In the genomic region with DNA sequence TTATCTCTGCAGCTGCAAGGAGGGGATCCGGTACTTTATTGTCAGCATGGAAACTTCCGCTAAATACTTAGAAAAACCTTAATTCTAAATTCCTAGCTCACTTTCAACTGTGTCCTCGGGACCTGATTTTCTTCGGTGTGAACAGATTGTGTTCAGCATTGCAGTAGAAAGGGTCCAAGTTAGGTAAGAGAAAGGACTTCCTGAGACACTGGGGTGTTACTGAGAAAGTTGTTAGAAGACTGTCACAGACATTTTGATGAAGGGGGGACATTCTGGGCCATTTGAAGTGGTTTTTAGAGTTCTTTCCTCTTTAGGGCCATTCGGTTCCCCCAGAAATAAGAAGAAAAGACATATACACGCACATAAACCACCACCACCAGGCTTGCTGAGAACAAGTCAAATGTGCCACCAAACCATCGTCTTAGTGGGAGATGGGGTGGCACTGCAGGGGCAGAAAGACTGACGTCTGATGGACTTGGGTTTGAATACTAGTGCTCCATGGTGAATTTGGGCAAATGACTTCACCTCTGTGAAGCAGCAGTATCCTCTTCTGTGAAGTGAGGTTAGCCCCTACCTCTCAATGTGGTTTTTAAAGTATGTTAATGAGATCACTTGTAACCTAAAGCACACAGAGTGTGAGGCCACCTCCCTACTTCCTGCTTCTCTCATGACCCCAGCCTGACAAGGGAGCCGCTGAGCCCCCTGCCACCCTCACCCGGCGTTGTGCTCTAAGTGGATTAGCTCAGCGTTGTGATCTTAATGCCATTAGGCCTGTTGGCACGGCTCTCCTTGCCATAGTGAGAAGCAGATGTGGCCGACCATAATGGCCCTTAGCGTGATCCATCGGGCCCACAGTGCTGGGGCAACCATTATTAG, we compare ENCODE assay signal across 12 cellular contexts. TPM values are rescaled to one million over a fixed set of nuclear protein-coding genes. Genes with fewer than 3 reads are reported as not detected.
DNase-seq lines count a peak whose midpoint lies in the region; ATAC-seq and TF ChIP-seq lines count a peak whose summit lies in the region.
"Had no signal": no experiment of that assay in that cellular context is flagged by ENCODE, and none has a peak within 500 bp of the region (broad histone marks: within the 10 kb centered on the region; RNA-seq: fewer than 3 reads in every experiment).

No MANE protein-coding gene starts in this region.

- no peaks in the 10 kb centered on the region for H3K36me3 ChIP-seq in CD8-positive, alpha-beta T cell (ENCODE audit: insufficient read depth, low read length)

- H3K27ac ChIP-seq in CD8-positive, alpha-beta T cell (ENCODE audit: low read depth, low read length), result peak overlapping the region; percentile 22
- H3K27ac ChIP-seq in angular gyrus (ENCODE audit: low read depth, low read length), result peak overlapping the region; percentile 44

- H3K4me3 Mint-ChIP-seq in CD8-positive, alpha-beta T cell, result peak overlapping the region; percentile 70
- H3K4me3 Mint-ChIP-seq in progenitor cell of endocrine pancreas (ENCODE audit: low read depth), result no peak overlapping the region

- H3K4me1 Mint-ChIP-seq in CD8-positive, alpha-beta T cell (ENCODE audit: low read depth), result peaks cover 55% of the 10 kb centered on the region
- H3K4me1 Mint-ChIP-seq in progenitor cell of endocrine pancreas (ENCODE audit: low read depth), result peaks cover 52% of the 10 kb centered on the region

- no peak overlapping the region for H3K4me3 ChIP-seq in CD8-positive, alpha-beta T cell (ENCODE audit: low read depth, low read length)

- H3K36me3 Mint-ChIP-seq in CD8-positive, alpha-beta T cell, result no peaks in the 10 kb centered on the region
- H3K36me3 Mint-ChIP-seq in progenitor cell of endocrine pancreas (ENCODE audit: insufficient read depth), result peaks cover 8% of the 10 kb centered on the region

- POLR2A ChIA-PET in CD8-positive, alpha-beta T cell (lab: Charles Lee), result interaction anchor here (1.0 kb wide), 2 partner anchors 12 to 13 kb away, joined by 4 read pairs; no protein-coding TSS in a partner anchor

- intact Hi-C loops in CD8-positive, alpha-beta T cell (cut with DNase I, micrococcal nuclease), result loop anchor here in 1 of 2 experiments (2.0 kb wide), 1 partner anchor 13 kb away; no protein-coding TSS in a partner anchor

- DNase-seq in CD8-positive, alpha-beta T cell, result peak in 3 of 7 experiments; percentile 34 to 64 (median 44)
- DNase-seq in NCI-H524 treated with DMSO at 0.1 percent for 48 hours (lab: John Stamatoyannopoulos, UW) (peak; percentile 16), progenitor cell of endocrine pancreas (ENCODE audit: low spot score, unreplicated experiment) (no peak), glomerular visceral epithelial cell (ENCODE audit: extremely low spot score) (no peak), NCI-H1417 treated with DMSO at 0.1 percent for 48 hours (lab: John Stamatoyannopoulos, UW) (no peak), HuH-7 (ENCODE audit: low spot score) (no peak)
- DNase-seq: activated CD8-positive, alpha-beta memory T cell treated with anti-CD3 and anti-CD28 coated beads, Interleukin-2, amount 50 U/mL, for 4 hours; DMS153; NCI-H187; SHP77 treated with DMSO at 0.1 percent for 48 hours had no signal

- no peaks in the 10 kb centered on the region for H3K27me3 ChIP-seq in CD8-positive, alpha-beta T cell (ENCODE audit: insufficient read depth, low read length)

- ATAC-seq in CD8-positive, alpha-beta T cell, result peak; percentile 60
- no peak for ATAC-seq in HG02642 (IDR thresholded peaks at IDR 0.05; ENCODE audit: poor library complexity, unreplicated experiment)

- H3K4me1 ChIP-seq in CD8-positive, alpha-beta T cell (ENCODE audit: insufficient read depth, low read length), result peaks cover 44% of the 10 kb centered on the region

- H3K9me3 ChIP-seq in CD8-positive, alpha-beta T cell (ENCODE audit: low read length), result no peaks in the 10 kb centered on the region

- CTCF ChIA-PET in CD8-positive, alpha-beta T cell (lab: Charles Lee), result interaction anchor here (0.7 to 3.2 kb wide), 8 partner anchors 8 to 1009 kb away, joined by 3 to 11 read pairs (median 4); no protein-coding TSS in a partner anchor

- no peaks in the 10 kb centered on the region for H3K27me3 Mint-ChIP-seq in CD8-positive, alpha-beta T cell (ENCODE audit: low read depth)
- no peaks in the 10 kb centered on the region for H3K27me3 Mint-ChIP-seq in progenitor cell of endocrine pancreas

- TF ChIP-seq CTCF in CD8-positive, alpha-beta T cell (IDR thresholded peaks at IDR 0.05), result no peak
- no peak for TF ChIP-seq CTCF in progenitor cell of endocrine pancreas (IDR thresholded peaks at IDR 0.05; ENCODE audit: unreplicated experiment)

- no peaks in the 10 kb centered on the region for H3K9me3 Mint-ChIP-seq in CD8-positive, alpha-beta T cell
- no peaks in the 10 kb centered on the region for H3K9me3 Mint-ChIP-seq in progenitor cell of endocrine pancreas (ENCODE audit: low read depth)

- peak overlapping the region; percentile 90 for H3K27ac Mint-ChIP-seq in CD8-positive, alpha-beta T cell
- peak overlapping the region; percentile 33 for H3K27ac Mint-ChIP-seq in progenitor cell of endocrine pancreas

RNA-seq across cellular contexts. Expression of gene ZBTB16, which starts 14.2 kb away (rescaled TPM):
- total RNA-seq in CD8-positive, alpha-beta T cell, result 10 to 100 TPM; 15.3 to 18.3 TPM
- 29.6 and 32.6 TPM in 2 replicates for total RNA-seq in progenitor cell of endocrine pancreas
